14 cellular contexts compared by ENCODE assay signal in genomic region chr5:72009280-72009679, GRCh38.
DNase-seq lines count a peak whose midpoint lies in the region; ATAC-seq and TF ChIP-seq lines count a peak whose summit lies in the region.
"Had no signal": no experiment of that assay in that cellular context is flagged by ENCODE, and none has a peak within 500 bp of the region (broad histone marks: within the 10 kb centered on the region; RNA-seq: fewer than 3 reads in every experiment).

No MANE protein-coding gene starts in this region.

- H4K8ac ChIP-seq in H9 (replicated peaks; ENCODE audit: insufficient read length, low read depth, low read length): no peak overlapping the region
- H4K8ac ChIP-seq in mesendoderm (ENCODE audit: low read depth, low read length): peak overlapping the region; percentile 28

- H2BK5ac ChIP-seq in H9 (ENCODE audit: insufficient read length, low read length) (no peak overlapping the region), mesendoderm (ENCODE audit: low read length) (no peak overlapping the region)

- no peak overlapping the region for H3K9ac ChIP-seq in H9 (ENCODE audit: extremely low read depth, insufficient read length, low read length)
- no peak overlapping the region for H3K9ac ChIP-seq in mesendoderm (ENCODE audit: low read length)
- no peak overlapping the region for H3K9ac ChIP-seq in smooth muscle cell (ENCODE audit: low read depth)
- H3K9ac ChIP-seq: KMS-11 had no signal

- no peaks in the 10 kb centered on the region for H3K79me1 ChIP-seq in H9 (ENCODE audit: insufficient read depth, low read depth, low read length, poor library complexity, severe bottlenecking)
- no peaks in the 10 kb centered on the region for H3K79me1 ChIP-seq in mesendoderm (ENCODE audit: low read length)

- peaks cover 5% of the 10 kb centered on the region; the same call in 1 of the 2 replicates for H3K4me1 ChIP-seq in H9 (ENCODE audit: insufficient read depth, low read length)
- no peaks in the 10 kb centered on the region for H3K4me1 ChIP-seq in mesendoderm (ENCODE audit: control insufficient read depth, low read depth, low read length)
- peaks cover 14% of the 10 kb centered on the region for H3K4me1 ChIP-seq in smooth muscle cell (ENCODE audit: low read depth)
- H3K4me1 ChIP-seq: Caco-2 had no signal

- no peaks in the 10 kb centered on the region for H3K23me2 ChIP-seq in H9 (ENCODE audit: insufficient read length, low read depth, low read length, poor library complexity, severe bottlenecking)

- H3K23ac ChIP-seq in H9 (ENCODE audit: insufficient read length, low read depth, low read length): no peak overlapping the region
- H3K23ac ChIP-seq in mesendoderm (ENCODE audit: low read length): no peak overlapping the region

- no peaks in the 10 kb centered on the region for H3K27me3 Mint-ChIP-seq in H9 (ENCODE audit: low read depth)
- H3K27me3 Mint-ChIP-seq in stimulated activated naive CD8-positive, alpha-beta T cell treated with anti-CD3 and anti-CD28 coated beads, Interleukin-15, amount 100 ng/mL, for 72 hours: peaks cover 56% of the 10 kb centered on the region

- in situ Hi-C loops in GM13977 (cut with MboI; ENCODE audit: low pct_unique_long_range_greater_than_20kb, low sequenced_read_pairs, unreplicated experiment): loop anchor here (25.0 kb wide), 1 partner anchor 222 kb away; no protein-coding TSS in a partner anchor

- no peak overlapping the region for H3K14ac ChIP-seq in H9 (ENCODE audit: insufficient read depth, low read length)

- no CpG with 5 or more reads among the region's 7 CpGs for WGBS in H9 (ENCODE audit: extremely low coverage, insufficient read length, low lambda C conversion rate)
- no CpG with 5 or more reads among the region's 7 CpGs for WGBS in mesendoderm (ENCODE audit: extremely low coverage, insufficient coverage, low lambda C conversion rate)
- 65% methylated on average over 7 of the region's 7 CpGs for WGBS in smooth muscle cell (ENCODE audit: low lambda C conversion rate)

- H2BK120ac ChIP-seq in H9 (ENCODE audit: low read depth, low read length, poor library complexity, severe bottlenecking) (no peak overlapping the region), mesendoderm (ENCODE audit: low read depth, low read length) (no peak overlapping the region)

- H2AFZ ChIP-seq in H9 (ENCODE audit: low read length) (peak overlapping the region; percentile 37), smooth muscle cell (ENCODE audit: low read depth) (peak overlapping the region; percentile 62)

- no peak overlapping the region for H2BK20ac ChIP-seq in H9 (ENCODE audit: low read depth, low read length, poor library complexity, severe bottlenecking)

- H3K27ac Mint-ChIP-seq in H9: peak overlapping the region in 2 of 3 experiments; percentile 14 to 27; a peak in 1 of 7 replicates
- H3K27ac Mint-ChIP-seq in stimulated activated naive CD8-positive, alpha-beta T cell treated with anti-CD3 and anti-CD28 coated beads, Interleukin-15, amount 100 ng/mL, for 72 hours: no peak overlapping the region
- H3K27ac Mint-ChIP-seq: CD14-positive monocyte had no signal

- H3K36me3 Mint-ChIP-seq in H9 (ENCODE audit: insufficient read depth in 1 of 3, low read depth in 3 of 3): no peaks in the 10 kb centered on the region
- H3K36me3 Mint-ChIP-seq: CD14-positive monocyte had no signal

- H2AK5ac ChIP-seq in H9 (ENCODE audit: insufficient read length, low read length): no peak overlapping the region
- no peak overlapping the region for H2AK5ac ChIP-seq in mesendoderm (ENCODE audit: low read length)

- H3K36me3 ChIP-seq in mesendoderm (ENCODE audit: control insufficient read depth, insufficient read depth, low read length) (no peaks in the 10 kb centered on the region), smooth muscle cell (ENCODE audit: low read depth) (no peaks in the 10 kb centered on the region)

- H3K9me3 Mint-ChIP-seq in H9: no peaks in the 10 kb centered on the region
- H3K9me3 Mint-ChIP-seq in stimulated activated naive CD8-positive, alpha-beta T cell treated with anti-CD3 and anti-CD28 coated beads, Interleukin-15, amount 100 ng/mL, for 72 hours: no peaks in the 10 kb centered on the region

- H4K20me1 ChIP-seq in H9 (ENCODE audit: control insufficient read depth, insufficient read depth, insufficient read length): no peaks in the 10 kb centered on the region
- no peaks in the 10 kb centered on the region for H4K20me1 ChIP-seq in smooth muscle cell (ENCODE audit: low read depth)

- H3K4me1 Mint-ChIP-seq in H9: peaks cover 27 to 32% of the 10 kb centered on the region in 2 experiments
- no peaks in the 10 kb centered on the region for H3K4me1 Mint-ChIP-seq in stimulated activated naive CD8-positive, alpha-beta T cell treated with anti-CD3 and anti-CD28 coated beads, Interleukin-15, amount 100 ng/mL, for 72 hours
- H3K4me1 Mint-ChIP-seq: CD14-positive monocyte had no signal

- H3K79me2 ChIP-seq in H9 (ENCODE audit: insufficient read depth, low read length): no peaks in the 10 kb centered on the region
- H3K79me2 ChIP-seq in mesendoderm (ENCODE audit: control insufficient read depth, insufficient read depth, low read length): no peaks in the 10 kb centered on the region
- no peaks in the 10 kb centered on the region for H3K79me2 ChIP-seq in smooth muscle cell (ENCODE audit: low read depth)

- H3K27ac ChIP-seq in H9 (ENCODE audit: insufficient read length, low read depth, low read length): no peak overlapping the region
- H3K27ac ChIP-seq in mesendoderm (ENCODE audit: low read depth, low read length): no peak overlapping the region
- H3K27ac ChIP-seq in smooth muscle cell (ENCODE audit: low read depth): peak overlapping the region; percentile 20
- H3K27ac ChIP-seq: KMS-11 had no signal

- H3K4me3 ChIP-seq in choroid plexus epithelial cell (ENCODE audit: low read depth, low read length): no peak overlapping the region
- H3K4me3 ChIP-seq in mesendoderm (ENCODE audit: low read length): no peak overlapping the region
- no peak overlapping the region for H3K4me3 ChIP-seq in smooth muscle cell

- no peak for ATAC-seq in stimulated activated naive CD8-positive, alpha-beta T cell treated with anti-CD3 and anti-CD28 coated beads, Interleukin-15, amount 100 ng/mL, for 72 hours

- no peak overlapping the region for H3K4ac ChIP-seq in H9 (ENCODE audit: low read depth, low read length)
- no peak overlapping the region for H3K4ac ChIP-seq in mesendoderm (ENCODE audit: low read depth, low read length)

- H2BK15ac ChIP-seq in H9 (ENCODE audit: low read depth, low read length) (no peak overlapping the region), mesendoderm (replicated peaks; ENCODE audit: low read depth) (no peak overlapping the region)

- no peak overlapping the region for H3K56ac ChIP-seq in H9 (ENCODE audit: insufficient read length, low read depth, low read length)
- H3K56ac ChIP-seq in mesendoderm (ENCODE audit: low read length): no peak overlapping the region

- H4K5ac ChIP-seq in H9 (ENCODE audit: insufficient read length, low read depth, low read length): no peak overlapping the region
- no peak overlapping the region for H4K5ac ChIP-seq in mesendoderm (ENCODE audit: low read length)

- H3K18ac ChIP-seq in H9 (ENCODE audit: insufficient read length, low read depth, low read length) (no peak overlapping the region), mesendoderm (ENCODE audit: low read length) (no peak overlapping the region)

- H3T11ph ChIP-seq in H9 (ENCODE audit: low read length): no peak overlapping the region

- H3K27me3 ChIP-seq in H9 (ENCODE audit: insufficient read depth, low read length) (no peaks in the 10 kb centered on the region), mesendoderm (ENCODE audit: insufficient read depth, low read length, poor library complexity) (no peaks in the 10 kb centered on the region), smooth muscle cell (ENCODE audit: low read depth) (no peaks in the 10 kb centered on the region)

- no peaks in the 10 kb centered on the region for H3K9me3 ChIP-seq in H9 (ENCODE audit: control insufficient read depth, low read depth, low read length)
- H3K9me3 ChIP-seq in smooth muscle cell (replicated peaks; ENCODE audit: low read depth): no peaks in the 10 kb centered on the region
- H3K9me3 ChIP-seq: Caco-2 had no signal

- H2BK12ac ChIP-seq in H9 (ENCODE audit: insufficient read length, low read depth, low read length): no peak overlapping the region

- no peak overlapping the region for H3K4me3 Mint-ChIP-seq in H9
- H3K4me3 Mint-ChIP-seq in stimulated activated naive CD8-positive, alpha-beta T cell treated with anti-CD3 and anti-CD28 coated beads, Interleukin-15, amount 100 ng/mL, for 72 hours: no peak overlapping the region
- H3K4me3 Mint-ChIP-seq: CD14-positive monocyte had no signal

- TF ChIP-seq CTCF in H9 (conservative IDR thresholded peaks at IDR 0.05) (no peak), choroid plexus epithelial cell (conservative IDR thresholded peaks at IDR 0.05; ENCODE audit: low read depth, low read length) (no peak), smooth muscle cell (IDR thresholded peaks at IDR 0.05; ENCODE audit: borderline replicate concordance, insufficient read depth, poor library complexity, severe bottlenecking) (no peak), GM13977 (IDR thresholded peaks at IDR 0.05; ENCODE audit: extremely low read depth, insufficient read depth, missing control alignments) (no peak)

- H4K91ac ChIP-seq in H9 (ENCODE audit: insufficient read length, low read depth, low read length): no peak overlapping the region

- H3K4me2 ChIP-seq in H9 (ENCODE audit: insufficient read depth, insufficient read length, low read length) (no peak overlapping the region), mesendoderm (ENCODE audit: low read length) (no peak overlapping the region), smooth muscle cell (peak overlapping the region; percentile 41)
- H3K4me2 ChIP-seq: KMS-11 had no signal

- DNase-seq in H9 (no peak), choroid plexus epithelial cell (ENCODE audit: low read depth) (peak; percentile 6), mesendoderm (no peak), smooth muscle cell (lab: John Stamatoyannopoulos, UW; ENCODE audit: unreplicated experiment) (no peak), GM13977 (ENCODE audit: low spot score) (no peak), SIG-M5 treated with dmso at 0.1 percent for 504 hours (lab: John Stamatoyannopoulos, UW; ENCODE audit: unreplicated experiment) (no peak)
- no peak for DNase-seq in stimulated activated naive CD8-positive, alpha-beta T cell treated with anti-CD3 and anti-CD28 coated beads, Interleukin-15, amount 100 ng/mL, for 72 hours
- DNase-seq: Caco-2, NCI-H1048, NCI-H2081 treated with DMSO at 0.1 percent for 48 hours, NCI-H2227 treated with DMSO at 0.1 percent for 48 hours, NCI-H524 had no signal

- no peaks in the 10 kb centered on the region for H3F3A ChIP-seq in smooth muscle cell (ENCODE audit: low read depth)

Comparison
In these comparisons a context has a peak if more than half of its experiments do, and no peak if none do; other contexts are left out.
1. H3K27ac Mint-ChIP-seq: peak in H9 (2 of 3); none in stimulated activated naive CD8-positive, alpha-beta T cell treated with anti-CD3 and anti-CD28 coated beads, Interleukin-15, amount 100 ng/mL, for 72 hours (0 of 2).